In genomic region chr7:134646425-134647305, GRCh38 we compare ENCODE assay signal across 8 cellular contexts. TPM values are rescaled to one million over a fixed set of nuclear protein-coding genes. Genes with fewer than 3 reads are reported as not detected.
DNase-seq lines count a peak whose midpoint lies in the region; TF ChIP-seq lines count a peak whose summit lies in the region.

TSS of gene BPGM (plus strand) at chr7:134646853. CDS start at chr7:134661508, 14,655 bp downstream.

- peaks cover 9% of the 10 kb centered on the region for H3K9me3 Mint-ChIP-seq in nephron progenitor cell

- H3K4me3 ChIP-seq in H7 (ENCODE audit: insufficient read depth, low read depth, low read length): peak within 1 kb of the TSS; percentile 76
- peak within 1 kb of the TSS; percentile 98 for H3K4me3 ChIP-seq in Loucy (ENCODE audit: low read length, poor library complexity, severe bottlenecking)
- H3K4me3 ChIP-seq in stomach: peak within 1 kb of the TSS; percentile 64 to 71 (median 64)

- H3K79me2 ChIP-seq in Loucy (ENCODE audit: insufficient read depth, low read length): peaks cover 18% of the 10 kb centered on the region; the same call in 1 of the 2 replicates

- H3K27me3 Mint-ChIP-seq in nephron progenitor cell (ENCODE audit: low read depth, poor library complexity): peaks cover 8% of the 10 kb centered on the region

- H3F3A ChIP-seq in Loucy (ENCODE audit: low read depth): no peaks in the 10 kb centered on the region

- H3K36me3 ChIP-seq in H7 (replicated peaks; ENCODE audit: control insufficient read depth, insufficient read depth, low read length): no peaks in the 10 kb centered on the region
- no peaks in the 10 kb centered on the region for H3K36me3 ChIP-seq in Loucy (ENCODE audit: insufficient read depth, low read length)
- no peaks in the 10 kb centered on the region for H3K36me3 ChIP-seq in stomach

- peaks cover 9% of the 10 kb centered on the region for H3K4me1 Mint-ChIP-seq in nephron progenitor cell

- H4K20me1 ChIP-seq in Loucy (ENCODE audit: insufficient read depth, low read length, poor library complexity, severe bottlenecking): no peaks in the 10 kb centered on the region

- H3K27me3 ChIP-seq in H7 (ENCODE audit: control insufficient read depth, insufficient read depth, low read length) (no peaks in the 10 kb centered on the region), Loucy (ENCODE audit: insufficient read depth, low read length, poor library complexity, severe bottlenecking) (no peaks in the 10 kb centered on the region), stomach (no peaks in the 10 kb centered on the region)

- no peak for TF ChIP-seq EP300 in stomach (IDR thresholded peaks at IDR 0.05)

- intact Hi-C loops in stomach (cut with DNase I; ENCODE audit: low total_unique reads): no loop called here

- H3K4me3 Mint-ChIP-seq in nephron progenitor cell: no peak within 1 kb of the TSS

- TF ChIP-seq CTCF in Loucy (conservative IDR thresholded peaks at IDR 0.05; ENCODE audit: low read length) (peak; percentile 62), nephron progenitor cell (IDR thresholded peaks at IDR 0.05) (no peak), stomach (IDR thresholded peaks at IDR 0.05) (peak in 1 of 7 experiments; percentile 10)

- H3K9me3 ChIP-seq in Loucy (ENCODE audit: insufficient read depth, low read depth, low read length) (no peaks in the 10 kb centered on the region), stomach (no peaks in the 10 kb centered on the region)

- H3K9ac ChIP-seq in Loucy (ENCODE audit: low read depth, low read length, poor library complexity, severe bottlenecking): peak within 1 kb of the TSS; percentile 94

- no peak within 1 kb of the TSS for H3K27ac Mint-ChIP-seq in nephron progenitor cell

- peak within 1 kb of the TSS; percentile 91 for H2AFZ ChIP-seq in Loucy (ENCODE audit: low read length)

- H3K4me2 ChIP-seq in Loucy (ENCODE audit: low read depth, low read length, poor library complexity, severe bottlenecking): peak within 1 kb of the TSS; percentile 88

- peak; percentile 91 for TF ChIP-seq POLR2A in Raji (IDR thresholded peaks at IDR 0.05; ENCODE audit: insufficient read depth, low read depth, low read length)
- peak in 2 of 4 donors; percentile 88 to 97 for TF ChIP-seq POLR2A in stomach (IDR thresholded peaks at IDR 0.05)

- WGBS in stomach, 5 donors: 0 to 1% (median 0%) methylated on average over 34 to 36 of the region's 36 CpGs

- peak within 1 kb of the TSS; percentile 61 to 89 (median 85) for H3K27ac ChIP-seq in stomach

- DNase-seq in G401 (ENCODE audit: low spot score) (peak; percentile 100), H7 (peak; percentile 95), fibroblast of the conjunctiva (ENCODE audit: low read depth) (peak; percentile 100), nephron progenitor cell (peak; percentile 96), stomach (peak; percentile 98)
- DNase-seq in activated effector memory CD4-positive, alpha-beta T cell treated with Interleukin-2 at 50 U/mL for 16 hours: peak; percentile 95

- H3K4me1 ChIP-seq in Loucy (ENCODE audit: insufficient read depth, low read length, poor library complexity, severe bottlenecking): peaks cover 24% of the 10 kb centered on the region
- peaks cover 7 to 48% (median 25%) of the 10 kb centered on the region in 4 donors for H3K4me1 ChIP-seq in stomach

- in situ Hi-C loops in G401 (cut with HindIII; ENCODE audit: low sequenced_read_pairs): no loop called here

- H3K9me2 ChIP-seq in Loucy (replicated peaks; ENCODE audit: low read depth, low read length): no peaks in the 10 kb centered on the region

- H3K36me3 Mint-ChIP-seq in nephron progenitor cell (ENCODE audit: low read depth): peaks cover 8% of the 10 kb centered on the region

RNA-seq across cellular contexts. Expression of gene BPGM, which starts in this region (rescaled TPM):
- 4.9 and 10.8 TPM in 2 replicates for total RNA-seq in G401 (2014; rRNA removed; shearing (Covaris generic))
- total RNA-seq in H7 (2014; rRNA removed; shearing (Covaris generic)): 14.9 and 19.6 TPM in 2 replicates
- total RNA-seq in stomach: 10 to 100 TPM in 3 of 5 donors, 1 to 10 TPM in 2; 4.7 to 47.3 (median 20.2) TPM
- polyA plus RNA-seq in stomach: 10 to 100 TPM; 13.0 to 22.5 (median 19.4) TPM

Comparison
In these comparisons a context has a peak if more than half of its experiments do, and no peak if none do; other contexts are left out.
1. Peak in every context shown above with its lines: DNase-seq, H3K4me3 ChIP-seq and H3K27ac ChIP-seq.